22 cellular contexts compared by ENCODE assay signal in the genomic region with DNA sequence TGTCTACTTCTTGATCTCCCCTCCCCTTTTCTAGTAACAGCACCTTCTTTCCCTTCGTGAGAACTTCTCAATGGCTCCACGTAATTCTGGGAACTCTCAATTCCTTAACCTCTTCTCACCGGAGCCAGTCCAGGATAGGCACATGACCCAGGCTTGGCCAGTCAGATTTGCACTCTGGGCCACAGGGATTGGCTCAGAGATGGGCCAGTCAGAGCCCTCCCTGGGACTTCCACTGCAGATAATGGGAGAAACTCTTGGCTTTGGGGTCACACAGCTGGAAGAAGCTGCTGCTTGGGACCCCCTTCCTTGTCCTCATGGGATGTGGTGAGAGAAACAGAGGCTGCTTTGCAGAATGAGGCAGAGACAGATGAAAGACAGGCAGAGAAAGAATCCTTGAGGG.
"Had no signal": no experiment of that assay in that cellular context is flagged by ENCODE, and none has a peak within 500 bp of the region (broad histone marks: within the 10 kb centered on the region; RNA-seq: fewer than 3 reads in every experiment).

No MANE protein-coding gene starts in this region.

- H3K36me3 ChIP-seq: left ventricle myocardium inferior, ovary, right atrium auricular region, right lobe of liver, tibial nerve, vagina had no signal

- H2AFZ ChIP-seq: hepatocyte had no signal

- H3K4me2 ChIP-seq: hepatocyte had no signal

- H3K9me3 ChIP-seq: left ventricle myocardium inferior, mucosa of descending colon, ovary, right atrium auricular region, right lobe of liver, vagina had no signal

- ATAC-seq: mucosa of descending colon; naive thymus-derived CD4-positive, alpha-beta T cell; natural killer cell treated with Interleukin-12 subunit alpha and Interleukin-12 subunit beta and Interleukin-15 and Interleukin-18, amount 100 ng/mL, for 72 hours; right lobe of liver; stimulated activated naive CD8-positive, alpha-beta T cell treated with anti-CD3 and anti-CD28 coated beads, Interleukin-15, amount 100 ng/mL, for 72 hours had no signal

- H3K27ac ChIP-seq: hepatocyte, left ventricle myocardium inferior, ovary, right atrium auricular region, right lobe of liver, skin epidermis, tibial nerve, vagina had no signal

- H3K4me1 ChIP-seq: left ventricle myocardium inferior, right atrium auricular region, right lobe of liver, tibial nerve, vagina had no signal

- DNase-seq: islet precursor cell; left ventricle myocardium inferior; mesendoderm; midbrain; mucosa of descending colon; naive thymus-derived CD4-positive, alpha-beta T cell; ovary; stimulated activated CD4-positive, alpha-beta T cell treated with anti-CD3 and anti-CD28 coated beads, Interleukin-1b, Interleukin-23, amount 100 ng/mL, for 48 hours; stimulated activated CD4-positive, alpha-beta T cell treated with anti-CD3 and anti-CD28 coated beads, Interleukin-2, amount 100 ng/mL, for 48 hours; stimulated activated CD4-positive, alpha-beta T cell treated with anti-CD3 and anti-CD28 coated beads, Interleukin-4, amount 100 ng/mL, for 4 hours; stimulated activated CD8-positive, alpha-beta memory T cell treated with anti-CD3 and anti-CD28 coated beads, Interleukin-4, amount 100 ng/mL, for 48 hours; stimulated activated naive CD4-positive, alpha-beta T cell treated with Interleukin-2 at 50 U/mL for 16 hours; stimulated activated naive CD8-positive, alpha-beta T cell treated with anti-CD3 and anti-CD28 coated beads, Interleukin-15, amount 100 ng/mL, for 72 hours; substantia nigra had no signal

- H3K27me3 ChIP-seq: hepatocyte, ovary, right atrium auricular region, right lobe of liver, tibial nerve, vagina had no signal

- H3K4me3 ChIP-seq: hepatocyte, left ventricle myocardium inferior, lung, mucosa of descending colon, ovary, right atrium auricular region, right lobe of liver, skin epidermis, tibial nerve, vagina had no signal

- H3K79me2 ChIP-seq: hepatocyte had no signal
